12 cellular contexts compared by ENCODE assay signal in the genomic region with DNA sequence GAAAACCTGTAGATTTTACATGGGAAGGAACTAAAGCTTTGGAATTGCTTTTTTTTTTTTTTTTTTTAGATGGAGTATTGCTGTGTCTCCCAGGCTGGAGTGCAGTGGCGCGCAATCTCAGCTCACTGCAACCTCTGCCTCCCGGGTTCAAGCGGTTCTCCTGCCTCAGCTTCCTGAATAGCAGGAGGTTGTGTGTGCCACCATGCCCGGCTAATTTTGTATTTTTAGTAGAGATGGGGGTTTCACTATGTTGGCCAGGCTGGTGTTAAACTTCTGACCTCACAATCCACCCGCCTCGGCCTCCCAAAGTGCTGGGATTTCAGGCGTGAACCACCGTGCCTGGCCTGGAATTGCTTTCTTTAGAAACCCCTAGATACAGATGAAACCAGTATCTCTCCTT. TPM values are rescaled to one million over a fixed set of nuclear protein-coding genes. Genes with fewer than 3 reads are reported as not detected.
DNase-seq lines count a peak whose midpoint lies in the region; ATAC-seq and TF ChIP-seq lines count a peak whose summit lies in the region.
"Not testable (repeated sequence)": the region's sequence is repeated elsewhere in the genome, so short reads cannot be mapped to it uniquely, and the experiment has no call there.
"Had no signal": no experiment of that assay in that cellular context is flagged by ENCODE, and none has a peak within 500 bp of the region (broad histone marks: within the 10 kb centered on the region; RNA-seq: fewer than 3 reads in every experiment).

No MANE protein-coding gene starts in this region.

- H3K9me3 Mint-ChIP-seq in GM23338; activated naive CD4-positive, alpha-beta T cell treated with anti-CD3 and anti-CD28 coated beads, Interleukin-2, amount 50 U/mL, for 24 hours; endothelial cell (ENCODE audit: unreplicated experiment); osteocyte (ENCODE audit: unreplicated experiment): not testable (repeated sequence)

- DNase-seq in GM23338 (ENCODE audit: low spot score); RWPE2 (ENCODE audit: low spot score); endothelial cell (ENCODE audit: low spot score); osteocyte (ENCODE audit: extremely low spot score, unreplicated experiment); upper lobe of left lung: not testable (repeated sequence)
- peak; percentile 27 for DNase-seq in left lobe of liver (ENCODE audit: low spot score)

- H3K27me3 ChIP-seq in GM23338 (ENCODE audit: insufficient read depth); RWPE2 (ENCODE audit: insufficient read depth, poor library complexity, severe bottlenecking); upper lobe of left lung: not testable (repeated sequence)

- TF ChIP-seq CTCF in GM23338 (conservative IDR thresholded peaks at IDR 0.05; ENCODE audit: low read depth in 2 of 2); RWPE2 (IDR thresholded peaks at IDR 0.05; ENCODE audit: poor library complexity, severe bottlenecking); endothelial cell (IDR thresholded peaks at IDR 0.05; ENCODE audit: unreplicated experiment); osteocyte (IDR thresholded peaks at IDR 0.05); upper lobe of left lung (IDR thresholded peaks at IDR 0.05): not testable (repeated sequence)

- not testable (repeated sequence) for H3K4me3 ChIP-seq in GM23338; RWPE2 (ENCODE audit: severe bottlenecking); upper lobe of left lung

- WGBS in upper lobe of left lung, 2 donors: 90 to 94% methylated on average over 9 of the region's 9 CpGs

- H4K20me1 ChIP-seq in GM23338 (replicated peaks; ENCODE audit: insufficient read depth): peaks cover 22% of the 10 kb centered on the region; the same call in 1 of the 2 replicates

- not testable (repeated sequence) for H3K4me3 Mint-ChIP-seq in GM23338; activated naive CD4-positive, alpha-beta T cell treated with anti-CD3 and anti-CD28 coated beads, Interleukin-2, amount 50 U/mL, for 24 hours; endothelial cell (ENCODE audit: unreplicated experiment); osteocyte (ENCODE audit: unreplicated experiment)

- H3F3A ChIP-seq in GM23338 (replicated peaks; ENCODE audit: low read depth): peaks cover 37% of the 10 kb centered on the region; the same call in 1 of the 2 replicates

- H3K9me3 ChIP-seq in RWPE2 (ENCODE audit: severe bottlenecking); upper lobe of left lung: not testable (repeated sequence)

- H3K36me3 ChIP-seq in GM23338 (ENCODE audit: insufficient read depth); RWPE2 (ENCODE audit: low read depth); upper lobe of left lung: not testable (repeated sequence)

- H3K9me2 ChIP-seq in GM23338 (ENCODE audit: insufficient read depth): not testable (repeated sequence)

- not testable (repeated sequence) for ATAC-seq in GM23338; RWPE2 (ENCODE audit: low read depth); left lobe of liver; upper lobe of left lung (ENCODE audit: low FRiP score in 2 of 2)

- H3K4me1 ChIP-seq in GM23338 (ENCODE audit: insufficient read depth) (peaks cover 36% of the 10 kb centered on the region), RWPE2 (ENCODE audit: insufficient read depth, poor library complexity, severe bottlenecking) (peaks cover 31% of the 10 kb centered on the region), upper lobe of left lung (peaks cover 31 to 64% (median 54%) of the 10 kb centered on the region in 4 donors)

- TF ChIP-seq EP300 in upper lobe of left lung (IDR thresholded peaks at IDR 0.05): not testable (repeated sequence)

- not testable (repeated sequence) for H2AFZ ChIP-seq in GM23338

- H3K4me1 Mint-ChIP-seq in GM23338 (peaks cover 50% of the 10 kb centered on the region), endothelial cell (ENCODE audit: unreplicated experiment) (peaks cover 30% of the 10 kb centered on the region), osteocyte (ENCODE audit: unreplicated experiment) (peaks cover 40% of the 10 kb centered on the region)
- H3K4me1 Mint-ChIP-seq in activated naive CD4-positive, alpha-beta T cell treated with anti-CD3 and anti-CD28 coated beads, Interleukin-2, amount 50 U/mL, for 24 hours: peaks cover 26% of the 10 kb centered on the region

- H3K27ac ChIP-seq in GM23338 (ENCODE audit: low read depth) (peak overlapping the region; percentile 76), RWPE2 (ENCODE audit: poor library complexity, severe bottlenecking) (peak overlapping the region; percentile 41), upper lobe of left lung (peak overlapping the region; percentile 23 to 91 (median 51))

- H3K27me3 Mint-ChIP-seq in GM23338 (ENCODE audit: insufficient read depth, low read depth, poor library complexity) (peaks cover 18% of the 10 kb centered on the region), endothelial cell (ENCODE audit: unreplicated experiment) (peaks cover 18% of the 10 kb centered on the region)
- H3K27me3 Mint-ChIP-seq in activated naive CD4-positive, alpha-beta T cell treated with anti-CD3 and anti-CD28 coated beads, Interleukin-2, amount 50 U/mL, for 24 hours; osteocyte (ENCODE audit: unreplicated experiment): not testable (repeated sequence)

- not testable (repeated sequence) for H3K27ac Mint-ChIP-seq in GM23338
- H3K27ac Mint-ChIP-seq in activated naive CD4-positive, alpha-beta T cell treated with anti-CD3 and anti-CD28 coated beads, Interleukin-2, amount 50 U/mL, for 24 hours: peak overlapping the region; percentile 17
- H3K27ac Mint-ChIP-seq in endothelial cell (ENCODE audit: unreplicated experiment): peak overlapping the region; percentile 61
- H3K27ac Mint-ChIP-seq in osteocyte (ENCODE audit: unreplicated experiment): peak overlapping the region; percentile 63

- peaks cover 44% of the 10 kb centered on the region for H3K79me2 ChIP-seq in GM23338 (replicated peaks; ENCODE audit: insufficient read depth)

- not testable (repeated sequence) for H3K4me2 ChIP-seq in GM23338

- H3K36me3 Mint-ChIP-seq in GM23338 (ENCODE audit: low read depth): peaks cover 11% of the 10 kb centered on the region
- not testable (repeated sequence) for H3K36me3 Mint-ChIP-seq in activated naive CD4-positive, alpha-beta T cell treated with anti-CD3 and anti-CD28 coated beads, Interleukin-2, amount 50 U/mL, for 24 hours; osteocyte (ENCODE audit: unreplicated experiment)
- H3K36me3 Mint-ChIP-seq in endothelial cell (ENCODE audit: low read depth, unreplicated experiment): peaks cover 11% of the 10 kb centered on the region

- not testable (repeated sequence) for TF ChIP-seq POLR2A in upper lobe of left lung (IDR thresholded peaks at IDR 0.05)

RNA-seq across cellular contexts. Expression of gene SLC25A29, which starts 22.8 kb away (rescaled TPM):
- 206 TPM in 2 replicates for total RNA-seq in GM23338 (2014; rRNA removed; shearing (Covaris generic))
- 65.6 and 67.3 TPM in 2 replicates for polyA plus RNA-seq in GM23338 (2016; fragmentation: Nextera tagmentation; extraction: Ambion mirVana)
- 165 TPM for total RNA-seq in endothelial cell (ENCODE audit: unreplicated experiment)
- 34.1 TPM for total RNA-seq in left lobe of liver
- 57.0 and 58.8 TPM in 2 replicates for total RNA-seq in osteocyte
- total RNA-seq in upper lobe of left lung: 100 to 1,000 TPM in 2 of 6 donors, 10 to 100 TPM in 4; 81.5 to 275 (median 96.6) TPM

RNA-seq across cellular contexts. Expression of gene SLC25A47, which starts 39.7 kb away (rescaled TPM):
- not detected in 2 replicates for total RNA-seq in GM23338 (2014; rRNA removed; shearing (Covaris generic))
- not detected in 2 replicates for polyA plus RNA-seq in GM23338 (2016; fragmentation: Nextera tagmentation; extraction: Ambion mirVana)
- total RNA-seq in endothelial cell (ENCODE audit: unreplicated experiment) (not detected), left lobe of liver (191 TPM), osteocyte (not detected in 2 replicates), upper lobe of left lung (not detected)
- total RNA-seq: Calu3, H4, NCI-H460 had no signal
- polyA plus RNA-seq: CD14-positive monocyte, SK-N-SH had no signal

RNA-seq across cellular contexts. Expression of gene YY1, which starts 44.5 kb away (rescaled TPM):
- total RNA-seq in GM23338 (2014; rRNA removed; shearing (Covaris generic)): 79.5 and 88.2 TPM in 2 replicates
- 126 and 128 TPM in 2 replicates for polyA plus RNA-seq in GM23338 (2016; fragmentation: Nextera tagmentation; extraction: Ambion mirVana)
- total RNA-seq in endothelial cell (ENCODE audit: unreplicated experiment) (81.7 TPM), left lobe of liver (34.2 TPM), osteocyte (70.0 and 77.2 TPM in 2 replicates), upper lobe of left lung (10 to 100 TPM; 35.6 to 70.4 (median 52.4) TPM)

Comparison
In these comparisons a context has a peak if more than half of its experiments do, and no peak if none do; other contexts are left out.
1. RNA of gene SLC25A47, which starts 39.7 kb away (total RNA-seq): 191 TPM in left lobe of liver (single experiment); not detected in osteocyte, not detected in GM23338, not detected in endothelial cell (single experiment) and not detected in upper lobe of left lung; every median in the first group is over 100 times any median in the second.
2. Peak in every context shown above with its lines, with median percentiles within 50 percentile points of each other: H3K27ac ChIP-seq.